9 cellular contexts compared by ENCODE assay signal in genomic region chr9:121566401-121567141, GRCh38.
DNase-seq lines count a peak whose midpoint lies in the region; TF ChIP-seq lines count a peak whose summit lies in the region.
"Had no signal": no experiment of that assay in that cellular context is flagged by ENCODE, and none has a peak within 500 bp of the region (broad histone marks: within the 10 kb centered on the region; RNA-seq: fewer than 3 reads in every experiment).

No MANE protein-coding gene starts in this region.

- H3K9me3 Mint-ChIP-seq in endodermal cell = no peaks in the 10 kb centered on the region
- no peaks in the 10 kb centered on the region for H3K9me3 Mint-ChIP-seq in type B pancreatic cell
- H3K9me3 Mint-ChIP-seq: activated B cell treated with CpG ODN at 0.5 μM for 24 hours had no signal

- TF ChIP-seq CTCF in endodermal cell (conservative IDR thresholded peaks at IDR 0.05) (no peak), type B pancreatic cell (conservative IDR thresholded peaks at IDR 0.05) (no peak)

- H3K27ac Mint-ChIP-seq in endodermal cell = no peak overlapping the region
- H3K27ac Mint-ChIP-seq in type B pancreatic cell = peak overlapping the region; percentile 12
- H3K27ac Mint-ChIP-seq: activated B cell treated with CpG ODN at 0.5 μM for 24 hours had no signal

- WGBS in endodermal cell (ENCODE audit: insufficient coverage in 1 of 2, insufficient read length in 1 of 2), 2 experiments = 82 to 90% methylated on average over 11 to 21 of the region's 21 CpGs
- 84 to 88% methylated on average over 13 to 20 of the region's 21 CpGs for WGBS in mesodermal cell (ENCODE audit: insufficient coverage in 2 of 2), 2 experiments

- H3K9ac ChIP-seq in endodermal cell (ENCODE audit: extremely low read depth, low read length, poor library complexity, severe bottlenecking) = no peak overlapping the region

- H3K36me3 ChIP-seq in endodermal cell (ENCODE audit: control insufficient read depth, insufficient read depth, low read length) = no peaks in the 10 kb centered on the region
- no peaks in the 10 kb centered on the region for H3K36me3 ChIP-seq in mesodermal cell (ENCODE audit: control insufficient read depth, insufficient read depth, low read length)

- peaks cover 3% of the 10 kb centered on the region for H3K4me1 Mint-ChIP-seq in endodermal cell
- peaks cover 43% of the 10 kb centered on the region for H3K4me1 Mint-ChIP-seq in type B pancreatic cell (ENCODE audit: unreplicated experiment)
- H3K4me1 Mint-ChIP-seq: activated B cell treated with CpG ODN at 0.5 μM for 24 hours had no signal

- no peaks in the 10 kb centered on the region for H3K27me3 ChIP-seq in endodermal cell (ENCODE audit: control insufficient read depth, insufficient read depth, low read length, poor library complexity, severe bottlenecking)

- H3K4me1 ChIP-seq in endodermal cell (ENCODE audit: control insufficient read depth, insufficient read depth, low read length) = no peaks in the 10 kb centered on the region
- H3K4me1 ChIP-seq in mesodermal cell (ENCODE audit: control insufficient read depth, insufficient read depth, low read length, poor library complexity, severe bottlenecking) = peaks cover 55% of the 10 kb centered on the region

- H3K4me3 Mint-ChIP-seq in endodermal cell (no peak overlapping the region), type B pancreatic cell (peak overlapping the region; percentile 71)
- H3K4me3 Mint-ChIP-seq: activated B cell treated with CpG ODN at 0.5 μM for 24 hours had no signal

- H3K9me3 ChIP-seq in endodermal cell (ENCODE audit: control insufficient read depth, low read length) (no peaks in the 10 kb centered on the region), mesodermal cell (ENCODE audit: control insufficient read depth, low read length) (no peaks in the 10 kb centered on the region)

- no peak overlapping the region for H3K4me3 ChIP-seq in endodermal cell (ENCODE audit: low read length)
- no peak overlapping the region for H3K4me3 ChIP-seq in mesodermal cell (ENCODE audit: extremely low read depth, insufficient read depth, low read length, poor library complexity, severe bottlenecking)

- H3K36me3 Mint-ChIP-seq in endodermal cell (ENCODE audit: low read depth) = no peaks in the 10 kb centered on the region
- H3K36me3 Mint-ChIP-seq in type B pancreatic cell = no peaks in the 10 kb centered on the region

- H3K27me3 Mint-ChIP-seq in endodermal cell (ENCODE audit: insufficient read depth) (peaks cover 14% of the 10 kb centered on the region), type B pancreatic cell (peaks cover 9% of the 10 kb centered on the region)

- H3K27ac ChIP-seq in endodermal cell (ENCODE audit: low read depth, low read length) = peak overlapping the region; percentile 72
- peak overlapping the region; percentile 81 for H3K27ac ChIP-seq in mesodermal cell (ENCODE audit: low read depth, low read length, severe bottlenecking)

- DNase-seq in NCI-H446 treated with DMSO at 0.1 percent for 48 hours (lab: John Stamatoyannopoulos, UW) (peak; percentile 59), endodermal cell (peak; percentile 41), type B pancreatic cell (ENCODE audit: extremely low spot score, unreplicated experiment) (no peak), medulla oblongata (ENCODE audit: extremely low spot score) (no peak), AML-193 (lab: John Stamatoyannopoulos, UW) (no peak), NCI-H82 treated with DMSO at 0.1 percent for 48 hours (lab: John Stamatoyannopoulos, UW; ENCODE audit: unreplicated experiment) (no peak)
- no peak for DNase-seq in activated effector memory CD4-positive, alpha-beta T cell treated with Interleukin-2 at 50 U/mL for 16 hours
- DNase-seq: activated B cell treated with CpG ODN at 0.5 μM for 24 hours had no signal

Comparison
In these comparisons a context has a peak if more than half of its experiments do, and no peak if none do; other contexts are left out.
1. DNase-seq: peak in NCI-H446 treated with DMSO at 0.1 percent for 48 hours (single experiment) and endodermal cell (single experiment); none in type B pancreatic cell (single experiment), medulla oblongata (single experiment), AML-193 (0 of 2), NCI-H82 treated with DMSO at 0.1 percent for 48 hours (single experiment) and activated effector memory CD4-positive, alpha-beta T cell treated with Interleukin-2 at 50 U/mL for 16 hours (single experiment).